ENCODE assay signal across 18 cellular contexts in the genomic region with DNA sequence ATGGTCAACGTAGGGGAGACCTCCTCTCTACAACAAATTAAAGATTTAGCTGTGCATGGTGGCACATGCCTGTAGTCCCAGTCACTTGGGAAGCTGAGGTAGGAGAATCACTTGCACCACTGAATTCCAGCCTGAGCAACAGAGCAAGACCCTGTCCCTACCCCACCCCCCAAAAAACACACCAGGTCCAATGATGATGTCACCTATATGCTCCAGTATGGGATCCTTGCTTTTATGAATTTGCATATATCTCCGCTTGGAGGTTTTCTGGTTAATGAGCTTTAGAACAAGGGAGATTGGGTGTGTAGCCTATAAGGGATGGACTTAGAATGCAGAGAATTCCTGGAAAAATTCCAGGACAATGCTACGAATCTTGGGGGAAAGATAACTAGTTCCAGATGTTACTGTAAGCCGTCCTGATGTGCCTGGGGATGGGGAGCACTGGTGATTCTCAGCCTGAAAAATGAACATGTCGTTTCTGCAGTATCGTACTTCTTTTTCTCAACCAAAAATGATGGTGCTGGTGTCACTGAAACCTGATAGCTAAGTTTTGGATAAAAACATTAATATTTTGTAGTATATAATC.
A peak's percentile ranks its signal among the peaks of the same experiment; 100 is the strongest.
DNase-seq lines count a peak whose midpoint lies in the region; ATAC-seq, FAIRE-seq and TF ChIP-seq lines count a peak whose summit lies in the region.
"Had no signal": no experiment of that assay in that cellular context is flagged by ENCODE, and none has a peak within 500 bp of the region (broad histone marks: within the 10 kb centered on the region; RNA-seq: fewer than 3 reads in every experiment).

No MANE protein-coding gene starts in this region.

- no peak for DNase-seq in HepG2 (ENCODE audit: low spot score)
- no peak for DNase-seq in right lobe of liver
- peak; percentile 33 for DNase-seq in amniotic stem cell (lab: John Stamatoyannopoulos, UW)
- peak; percentile 54 for DNase-seq in hepatocyte (ENCODE audit: low spot score)
- DNase-seq in left colon, result no peak
- no peak for DNase-seq in stimulated activated naive CD8-positive, alpha-beta T cell treated with anti-CD3 and anti-CD28 coated beads, Interleukin-15, Interleukin-2, amounts not matched to agents 100 U/mL and 50 U/mL, for 24 hours
- DNase-seq in kidney, result no peak
- DNase-seq: 8988T; effector CD8-positive, alpha-beta T cell; NCI-H1105 treated with DMSO at 0.1 percent for 48 hours; NCI-H226; right cardiac atrium; stimulated activated CD4-positive, alpha-beta T cell treated with anti-CD3 and anti-CD28 coated beads, Interleukin-2, amount 100 ng/mL, for 48 hours; stimulated activated CD8-positive, alpha-beta memory T cell treated with anti-CD3 and anti-CD28 coated beads, Interleukin-4, amount 100 ng/mL, for 48 hours; T-helper 17 cell had no signal

- no peaks in the 10 kb centered on the region for H3K79me2 ChIP-seq in HepG2 (ENCODE audit: insufficient read depth, low read length)
- H3K79me2 ChIP-seq in hepatocyte, result no peaks in the 10 kb centered on the region

- TF ChIP-seq CTCF in HepG2 (CRISPR knock-in tag; IDR thresholded peaks at IDR 0.05) (no peak), right lobe of liver (IDR thresholded peaks at IDR 0.05) (no peak), hepatocyte (IDR thresholded peaks at IDR 0.05; ENCODE audit: poor library complexity) (no peak), kidney (IDR thresholded peaks at IDR 0.05; ENCODE audit: borderline replicate concordance, extremely low read depth, insufficient read depth) (no peak)

- H3K9ac ChIP-seq in HepG2 (ENCODE audit: insufficient read depth, low read depth, low read length) (no peak overlapping the region), kidney (ENCODE audit: low read length in 2 of 2) (no peak overlapping the region)
- H3K9ac ChIP-seq: KMS-11 had no signal

- H4K20me1 ChIP-seq in HepG2 (ENCODE audit: insufficient read depth, low read length) (no peaks in the 10 kb centered on the region), hepatocyte (ENCODE audit: insufficient read depth, poor library complexity, severe bottlenecking) (no peaks in the 10 kb centered on the region)

- H3K27me3 ChIP-seq in HepG2 (ENCODE audit: control insufficient read depth in 1 of 2, insufficient read depth in 2 of 2, low read length in 2 of 2), result no peaks in the 10 kb centered on the region
- peaks cover 0 to 2% of the 10 kb centered on the region in 2 donors for H3K27me3 ChIP-seq in right lobe of liver
- H3K27me3 ChIP-seq in hepatocyte, result no peaks in the 10 kb centered on the region

- H3K4me3 ChIP-seq in HepG2 (replicated peaks in 1 of 3; ENCODE audit: insufficient read depth in 1 of 3, low read depth in 2 of 3, low read length in 3 of 3) (no peak overlapping the region), right lobe of liver (no peak overlapping the region), hepatocyte (no peak overlapping the region), kidney (ENCODE audit: low read length in 2 of 2) (no peak overlapping the region)

- H3K9me2 ChIP-seq in hepatocyte (replicated peaks; ENCODE audit: insufficient read depth), result no peaks in the 10 kb centered on the region

- POLR2A ChIA-PET in HepG2 (lab: Yijun Ruan, JAX), result no interaction called here

- TF ChIP-seq EP300 in HepG2 (IDR thresholded peaks at IDR 0.05; ENCODE audit: low read depth in 2 of 2, low read length in 2 of 2) (no peak), HepG2 (CRISPR knock-in tag; IDR thresholded peaks at IDR 0.05; ENCODE audit: borderline replicate concordance) (no peak)

- ATAC-seq in HepG2, result no peak
- ATAC-seq in right lobe of liver, result no peak
- no peak for ATAC-seq in left colon
- ATAC-seq in stimulated activated naive CD8-positive, alpha-beta T cell treated with anti-CD3 and anti-CD28 coated beads, Interleukin-15, Interleukin-2, amounts not matched to agents 100 U/mL and 50 U/mL, for 24 hours, result no peak
- ATAC-seq in GM19452 (IDR thresholded peaks at IDR 0.05; ENCODE audit: unreplicated experiment), result no peak
- ATAC-seq: right cardiac atrium, Right ventricle myocardium inferior, T-helper 17 cell had no signal

- H3K27ac ChIP-seq in HepG2 (ENCODE audit: extremely low read length, insufficient read depth, low read length) (no peak overlapping the region), right lobe of liver (no peak overlapping the region), hepatocyte (no peak overlapping the region), kidney (ENCODE audit: low read depth in 2 of 2, low read length in 2 of 2) (no peak overlapping the region)
- H3K27ac ChIP-seq: KMS-11 had no signal

- H3K4me1 ChIP-seq in HepG2 (ENCODE audit: insufficient read depth, low read length) (peaks cover 15% of the 10 kb centered on the region), right lobe of liver (peaks cover 0 to 7% (median 2%) of the 10 kb centered on the region in 4 donors), hepatocyte (ENCODE audit: insufficient read depth) (no peaks in the 10 kb centered on the region), kidney (ENCODE audit: control insufficient read depth in 1 of 2, insufficient read depth in 1 of 2, low read depth in 1 of 2, low read length in 2 of 2) (no peaks in the 10 kb centered on the region)

- H3K9me3 ChIP-seq in HepG2 (ENCODE audit: low read length) (no peaks in the 10 kb centered on the region), right lobe of liver (no peaks in the 10 kb centered on the region), hepatocyte (ENCODE audit: low read depth) (no peaks in the 10 kb centered on the region), kidney (ENCODE audit: control insufficient read depth in 1 of 2, low read length in 2 of 2) (no peaks in the 10 kb centered on the region)

- BruUV-seq in HepG2 (replicated peaks; lab: Mats Ljungman, UMichigan), result no TSS peak

- H2AFZ ChIP-seq in HepG2 (ENCODE audit: low read length) (no peak overlapping the region), hepatocyte (no peak overlapping the region)

- no peaks in the 10 kb centered on the region for H3K36me3 ChIP-seq in HepG2 (replicated peaks in 1 of 2; ENCODE audit: control insufficient read depth in 1 of 2, insufficient read depth in 2 of 2, low read length in 2 of 2)
- no peaks in the 10 kb centered on the region for H3K36me3 ChIP-seq in right lobe of liver
- no peaks in the 10 kb centered on the region for H3K36me3 ChIP-seq in hepatocyte (replicated peaks; ENCODE audit: insufficient read depth, low read depth)
- no peaks in the 10 kb centered on the region for H3K36me3 ChIP-seq in kidney (ENCODE audit: control insufficient read depth in 1 of 2, insufficient read depth in 2 of 2, low read length in 2 of 2)

- CTCF ChIA-PET in HepG2 (lab: Yijun Ruan, JAX; ENCODE audit: low intra/inter-chr PET ratio, low total read pairs), result no interaction called here

- no peak overlapping the region for H3K4me2 ChIP-seq in HepG2 (ENCODE audit: low read depth, low read length)
- H3K4me2 ChIP-seq in hepatocyte, result peak overlapping the region; percentile 48
- H3K4me2 ChIP-seq: KMS-11 had no signal

- intact Hi-C loops in HepG2 (cut with micrococcal nuclease; ENCODE audit: unreplicated experiment) (no loop called here), right lobe of liver (cut with DNase I) (loop anchor here (10.0 kb wide), 1 partner anchor 435 kb away; no protein-coding TSS in a partner anchor), left colon (cut with DNase I, micrococcal nuclease) (loop anchor here (5.0 to 10.0 kb wide), 2 partner anchors 315 to 438 kb away; no protein-coding TSS in a partner anchor), kidney (cut with DNase I) (loop anchor here (5.0 kb wide), 1 partner anchor 313 kb away; no protein-coding TSS in a partner anchor)

- no peak for TF ChIP-seq RAD21 in HepG2 (CRISPR knock-in tag; IDR thresholded peaks at IDR 0.05)

- in situ Hi-C loops in HepG2 (cut with HindIII; ENCODE audit: extremely low pct_ligation_motif_present, low pct_unique_long_range_greater_than_20kb), result loop anchor here (25.0 kb wide), 1 partner anchor 918 kb away; no protein-coding TSS in a partner anchor

- no peak for TF ChIP-seq POLR2A in HepG2 (IDR thresholded peaks at IDR 0.05; ENCODE audit: insufficient read depth in 1 of 2, low read depth in 2 of 2, low read length in 2 of 2)
- no peak for TF ChIP-seq POLR2A in right lobe of liver (IDR thresholded peaks at IDR 0.05)

- FAIRE-seq in HepG2 (lab: Jason Lieb, UNC) (no peak), kidney (lab: Jason Lieb, UNC) (no peak)

- WGBS in HepG2 (ENCODE audit: low lambda C conversion rate), result 90% methylated on average over 6 of the region's 6 CpGs
- 60% methylated on average over 5 of the region's 6 CpGs for WGBS in right lobe of liver (ENCODE audit: insufficient coverage, low coverage, low lambda C conversion rate, missing lambda C conversion rate)
- WGBS in hepatocyte (ENCODE audit: low lambda C conversion rate, missing lambda C conversion rate), result 59% methylated on average over 6 of the region's 6 CpGs

TF ChIP-seq in HepG2, 621 proteins besides CTCF, POLR2A, EP300 and RAD21 (continues in another document):
- TF ChIP-seq, protein P1, sequence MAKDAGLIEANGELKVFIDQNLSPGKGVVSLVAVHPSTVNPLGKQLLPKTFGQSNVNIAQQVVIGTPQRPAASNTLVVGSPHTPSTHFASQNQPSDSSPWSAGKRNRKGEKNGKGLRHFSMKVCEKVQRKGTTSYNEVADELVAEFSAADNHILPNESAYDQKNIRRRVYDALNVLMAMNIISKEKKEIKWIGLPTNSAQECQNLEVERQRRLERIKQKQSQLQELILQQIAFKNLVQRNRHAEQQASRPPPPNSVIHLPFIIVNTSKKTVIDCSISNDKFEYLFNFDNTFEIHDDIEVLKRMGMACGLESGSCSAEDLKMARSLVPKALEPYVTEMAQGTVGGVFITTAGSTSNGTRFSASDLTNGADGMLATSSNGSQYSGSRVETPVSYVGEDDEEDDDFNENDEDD (CRISPR knock-in tag; IDR thresholded peaks at IDR 0.05; ENCODE audit: borderline replicate concordance), result no peak
- TF ChIP-seq ATF7 (IDR thresholded peaks at IDR 0.05), result peak; percentile 86
- TF ChIP-seq ATF7 (CRISPR knock-in tag; IDR thresholded peaks at IDR 0.05), result no peak
- TF ChIP-seq, protein P2, sequence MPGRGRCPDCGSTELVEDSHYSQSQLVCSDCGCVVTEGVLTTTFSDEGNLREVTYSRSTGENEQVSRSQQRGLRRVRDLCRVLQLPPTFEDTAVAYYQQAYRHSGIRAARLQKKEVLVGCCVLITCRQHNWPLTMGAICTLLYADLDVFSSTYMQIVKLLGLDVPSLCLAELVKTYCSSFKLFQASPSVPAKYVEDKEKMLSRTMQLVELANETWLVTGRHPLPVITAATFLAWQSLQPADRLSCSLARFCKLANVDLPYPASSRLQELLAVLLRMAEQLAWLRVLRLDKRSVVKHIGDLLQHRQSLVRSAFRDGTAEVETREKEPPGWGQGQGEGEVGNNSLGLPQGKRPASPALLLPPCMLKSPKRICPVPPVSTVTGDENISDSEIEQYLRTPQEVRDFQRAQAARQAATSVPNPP (CRISPR knock-in tag; IDR thresholded peaks at IDR 0.05), result no peak
- TF ChIP-seq HNF4A (CRISPR knock-in tag; IDR thresholded peaks at IDR 0.05), result no peak
- TF ChIP-seq SMAD1 (CRISPR knock-in tag; IDR thresholded peaks at IDR 0.05; ENCODE audit: borderline replicate concordance, low read depth), result no peak

Comparison
In these comparisons a context has a peak if more than half of its experiments do, and no peak if none do; other contexts are left out.
1. DNase-seq: peak in amniotic stem cell (single experiment) and hepatocyte (single experiment); none in HepG2 (single experiment), right lobe of liver (0 of 3), left colon (0 of 2), stimulated activated naive CD8-positive, alpha-beta T cell treated with anti-CD3 and anti-CD28 coated beads, Interleukin-15, Interleukin-2, amounts not matched to agents 100 U/mL and 50 U/mL, for 24 hours (single experiment) and kidney (single experiment).